In genomic region chr2:127084611-127085031, GRCh38 we compare ENCODE assay signal across 9 cellular contexts. TPM values are rescaled to one million over a fixed set of nuclear protein-coding genes. Genes with fewer than 3 reads are reported as not detected.
DNase-seq lines count a peak whose midpoint lies in the region; ATAC-seq and TF ChIP-seq lines count a peak whose summit lies in the region.
"Had no signal": no experiment of that assay in that cellular context is flagged by ENCODE, and none has a peak within 500 bp of the region (broad histone marks: within the 10 kb centered on the region; RNA-seq: fewer than 3 reads in every experiment).

No MANE protein-coding gene starts in this region.

- 32 to 49% (median 45%) methylated on average over 4 to 7 of the region's 7 CpGs for WGBS in adrenal gland, 4 donors

- intact Hi-C loops in adrenal gland (cut with DNase I) = no loop called here
- intact Hi-C loops in upper lobe of right lung (cut with DNase I) = no loop called here

- H3K36me3 ChIP-seq in adrenal gland (replicated peaks in 1 of 2) (no peaks in the 10 kb centered on the region), mucosa of rectum (ENCODE audit: control insufficient read depth in 2 of 2, insufficient read depth in 2 of 2, low read length in 2 of 2) (no peaks in the 10 kb centered on the region), upper lobe of right lung (no peaks in the 10 kb centered on the region)

- H3K27ac ChIP-seq in adrenal gland (peak overlapping the region; percentile 14 to 94 (median 87)), mucosa of rectum (ENCODE audit: low read depth in 2 of 2, low read length in 2 of 2) (peak overlapping the region; percentile 41 to 76), upper lobe of right lung (peak overlapping the region; percentile 88)

- H3K27me3 ChIP-seq in adrenal gland (no peaks in the 10 kb centered on the region), mucosa of rectum (ENCODE audit: control insufficient read depth in 2 of 2, insufficient read depth in 2 of 2, low read length in 2 of 2) (no peaks in the 10 kb centered on the region), upper lobe of right lung (no peaks in the 10 kb centered on the region)

- no peaks in the 10 kb centered on the region for H3K9me3 ChIP-seq in adrenal gland (replicated peaks in 1 of 3)
- no peaks in the 10 kb centered on the region for H3K9me3 ChIP-seq in mucosa of rectum (ENCODE audit: control insufficient read depth in 2 of 2, low read length in 2 of 2)
- H3K9me3 ChIP-seq in upper lobe of right lung = no peaks in the 10 kb centered on the region

- H3K4me1 ChIP-seq in adrenal gland (replicated peaks in 1 of 2) (peaks cover 77 to 88% of the 10 kb centered on the region in 2 donors), mucosa of rectum (ENCODE audit: control insufficient read depth in 2 of 2, insufficient read depth in 2 of 2, low read length in 2 of 2) (peaks cover 46 to 48% of the 10 kb centered on the region in 2 donors), upper lobe of right lung (peaks cover 80% of the 10 kb centered on the region)

- no peak for TF ChIP-seq POLR2A in adrenal gland (IDR thresholded peaks at IDR 0.05)

- TF ChIP-seq CTCF in adrenal gland (IDR thresholded peaks at IDR 0.05) (no peak), upper lobe of right lung (IDR thresholded peaks at IDR 0.05) (no peak)

- ATAC-seq in upper lobe of right lung (peak; percentile 3), HG03442 (IDR thresholded peaks at IDR 0.05; ENCODE audit: unreplicated experiment) (no peak)

- H3K9ac ChIP-seq in mucosa of rectum (ENCODE audit: low read depth in 1 of 2, low read length in 2 of 2) = no peak overlapping the region

- DNase-seq in stimulated activated CD4-positive, alpha-beta T cell treated with anti-CD3 and anti-CD28 coated beads, Interleukin-15, amount 100 ng/mL, for 24 hours = peak; percentile 41
- DNase-seq in stimulated activated CD4-positive, alpha-beta T cell treated with anti-CD3 and anti-CD28 coated beads, Interleukin-4, amount 100 ng/mL, for 1 hour = no peak
- peak in 1 of 7 donors; percentile 37 for DNase-seq in adrenal gland
- no peak for DNase-seq in upper lobe of right lung
- DNase-seq in NCI-H524 treated with DMSO at 0.1 percent for 48 hours (lab: John Stamatoyannopoulos, UW) = no peak
- DNase-seq in NK-92 (lab: John Stamatoyannopoulos, UW; ENCODE audit: unreplicated experiment) = no peak

- H3K4me3 ChIP-seq in adrenal gland (no peak overlapping the region), mucosa of rectum (ENCODE audit: low read length in 2 of 2) (no peak overlapping the region), upper lobe of right lung (no peak overlapping the region)
- H3K4me3 ChIP-seq: lung had no signal

RNA-seq across cellular contexts. Expression of gene BIN1, which starts 22.3 kb away (rescaled TPM):
- total RNA-seq in adrenal gland (100 to 1,000 TPM in 7 of 8 donors, 10 to 100 TPM in 1; 84.0 to 207 (median 134) TPM), upper lobe of right lung (33.4 TPM)
- 100 to 1,000 TPM in 1 of 3 donors, 10 to 100 TPM in 2; 80.3 to 113 (median 97.5) TPM for polyA plus RNA-seq in adrenal gland
